Comparison of ENCODE assay signal across 8 cellular contexts in the genomic region with DNA sequence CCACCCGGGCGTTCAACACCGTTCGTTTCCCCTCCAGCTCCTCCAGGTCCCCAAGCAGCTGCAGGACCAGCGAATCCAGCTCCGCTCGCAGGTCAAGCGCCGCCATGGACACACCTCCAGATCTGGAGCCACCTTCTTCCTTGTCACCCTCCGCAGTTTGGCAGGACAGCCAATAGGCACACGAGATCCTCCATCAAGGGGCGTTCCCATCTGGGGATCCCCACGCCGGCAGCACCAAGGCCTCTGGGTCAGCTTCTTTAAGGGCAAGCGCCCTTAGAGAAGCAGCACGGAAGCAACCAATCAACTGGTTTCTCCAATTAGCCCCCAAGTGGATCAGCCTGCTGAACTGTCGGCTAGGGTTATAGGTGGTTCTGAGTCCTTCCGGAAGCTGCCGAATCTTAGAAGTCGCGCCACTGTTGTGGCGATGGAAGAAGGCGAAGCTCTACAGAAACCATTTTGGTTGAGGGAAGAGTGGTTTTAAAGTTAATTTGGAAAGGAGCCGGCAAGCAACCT. TPM values are rescaled to one million over a fixed set of nuclear protein-coding genes. Genes with fewer than 3 reads are reported as not detected.
DNase-seq lines count a peak whose midpoint lies in the region; ATAC-seq, FAIRE-seq and TF ChIP-seq lines count a peak whose summit lies in the region.

No MANE protein-coding gene starts in this region.

- no peak overlapping the region for H2BK20ac ChIP-seq in H1 (ENCODE audit: low read length)

- ATAC-seq in GM21367 (IDR thresholded peaks at IDR 0.05; ENCODE audit: unreplicated experiment) = peak; percentile 72

- H2AK5ac ChIP-seq in H1 (ENCODE audit: low read depth, low read length) (no peak overlapping the region), mesenchymal stem cell (ENCODE audit: low read length, severe bottlenecking) (no peak overlapping the region)

- peak; percentile 69 to 70 for TF ChIP-seq POLR2A in H1 (IDR thresholded peaks at IDR 0.05; ENCODE audit: control extremely low read depth in 1 of 2, low read depth in 2 of 2, low read length in 2 of 2)

- H3K79me2 ChIP-seq in H1 (ENCODE audit: control insufficient read depth in 1 of 2, insufficient read depth in 2 of 2, low read length in 2 of 2) = peaks cover 0 to 15% of the 10 kb centered on the region in 2 experiments; a peak in 2 of 4 replicates

- H3K14ac ChIP-seq in H1 (ENCODE audit: insufficient read length) (no peak overlapping the region), mesenchymal stem cell (ENCODE audit: low read length in 2 of 2) (peak overlapping the region in 1 of 2 experiments; percentile 89)

- no peaks in the 10 kb centered on the region for H3K23me2 ChIP-seq in H1 (ENCODE audit: low read depth, low read length)

- H4K8ac ChIP-seq in H1 (ENCODE audit: extremely low read depth, insufficient read depth, low read length) (peak overlapping the region; percentile 66; the same call in 1 of the 2 replicates), mesenchymal stem cell (ENCODE audit: low read length) (peak overlapping the region; percentile 70)

- H3K27me3 ChIP-seq in H1 (replicated peaks in 1 of 4; ENCODE audit: control insufficient read depth in 3 of 4, extremely low read depth in 1 of 4, insufficient read depth in 3 of 4, low read length in 3 of 4) (no peaks in the 10 kb centered on the region), mesenchymal stem cell (ENCODE audit: control insufficient read depth in 1 of 2, insufficient read depth in 1 of 2, low read length in 2 of 2) (no peaks in the 10 kb centered on the region)

- no peak for TF ChIP-seq CTCF in H1 (IDR thresholded peaks at IDR 0.05; ENCODE audit: control extremely low read depth in 1 of 3, insufficient read depth in 1 of 3, low read depth in 1 of 3, low read length in 3 of 3)

- H3K23ac ChIP-seq in H1 (ENCODE audit: insufficient read length) (no peak overlapping the region), mesenchymal stem cell (ENCODE audit: low read length in 2 of 2) (no peak overlapping the region)

- peak overlapping the region; percentile 84 for H3K18ac ChIP-seq in H1 (ENCODE audit: extremely low read depth, low read length)
- H3K18ac ChIP-seq in mesenchymal stem cell (ENCODE audit: low read depth in 1 of 2, low read length in 2 of 2) = peak overlapping the region; percentile 34 to 81

- peak overlapping the region; percentile 77 to 93 (median 84) for H3K4me3 ChIP-seq in H1 (ENCODE audit: extremely low read depth in 1 of 4, insufficient read depth in 2 of 4, low read depth in 3 of 4, low read length in 4 of 4)
- peak overlapping the region; percentile 83 to 99 for H3K4me3 ChIP-seq in mesenchymal stem cell (ENCODE audit: insufficient read depth in 1 of 2, low read depth in 1 of 2, low read length in 2 of 2)

- TF ChIP-seq EP300 in H1 (IDR thresholded peaks at IDR 0.05; ENCODE audit: borderline replicate concordance in 1 of 2, low read depth in 2 of 2, low read length in 2 of 2) = no peak

- TF ChIP-seq RAD21 in H1 (IDR thresholded peaks at IDR 0.05 in 1 of 2, conservative IDR thresholded peaks at IDR 0.05 in 1 of 2; ENCODE audit: low read depth in 2 of 2, low read length in 2 of 2) = no peak

- H3K27ac ChIP-seq in H1 (ENCODE audit: low read depth, low read length) (peak overlapping the region; percentile 84), mesenchymal stem cell (ENCODE audit: low read length, poor library complexity, severe bottlenecking) (peak overlapping the region; percentile 82)

- no peaks in the 10 kb centered on the region for H3K9me3 ChIP-seq in H1 (ENCODE audit: insufficient read depth in 2 of 2, low read depth in 1 of 2, low read length in 1 of 2)
- no peaks in the 10 kb centered on the region for H3K9me3 ChIP-seq in mesenchymal stem cell (ENCODE audit: control insufficient read depth, low read length)

- H3K36me3 ChIP-seq in H1 (ENCODE audit: control insufficient read depth in 2 of 4, insufficient read depth in 4 of 4, low read length in 3 of 4) (peaks cover 13 to 29% (median 27%) of the 10 kb centered on the region in 4 experiments), mesenchymal stem cell (ENCODE audit: control insufficient read depth in 1 of 2, insufficient read depth in 2 of 2, low read depth in 1 of 2, low read length in 2 of 2) (peaks cover 37 to 51% of the 10 kb centered on the region in 2 experiments)

- H4K91ac ChIP-seq in H1 (replicated peaks; ENCODE audit: insufficient read length, low read length) (peak overlapping the region; percentile 59), mesenchymal stem cell (ENCODE audit: low read length) (peak overlapping the region; percentile 30)

- H4K5ac ChIP-seq in H1 (ENCODE audit: insufficient read length, low read depth, low read length) = peak overlapping the region; percentile 20

- H3K4me1 ChIP-seq in H1 (replicated peaks in 1 of 4; ENCODE audit: control insufficient read depth in 3 of 4, insufficient read depth in 4 of 4, low read length in 3 of 4) (peaks cover 0 to 5% (median 4%) of the 10 kb centered on the region in 4 experiments; a peak in 4 of 7 replicates), mesenchymal stem cell (ENCODE audit: control insufficient read depth, insufficient read depth, low read depth, low read length) (peaks cover 13% of the 10 kb centered on the region)

- H4K20me1 ChIP-seq in H1 (replicated peaks in 1 of 2; ENCODE audit: control insufficient read depth in 1 of 2, insufficient read depth in 2 of 2, low read length in 2 of 2) = peaks cover 1 to 14% of the 10 kb centered on the region in 2 experiments

- 1% methylated on average over 24 of the region's 24 CpGs; no CpG with 5 or more reads in 1 of the 2 experiments for WGBS in H1 (ENCODE audit: extremely low coverage in 1 of 2, insufficient coverage in 1 of 2, insufficient read length in 1 of 2, insufficient replicate concordance in 2 of 2, low coverage in 1 of 2, low lambda C conversion rate in 2 of 2, missing lambda C conversion rate in 1 of 2), 2 experiments
- 1% methylated on average over 24 of the region's 24 CpGs for WGBS in mesenchymal stem cell

- H2BK15ac ChIP-seq in H1 (ENCODE audit: low read length) = peak overlapping the region; percentile 72; the same call in 1 of the 2 replicates
- H2BK15ac ChIP-seq in mesenchymal stem cell (ENCODE audit: low read depth, poor library complexity, severe bottlenecking) = no peak overlapping the region

- peak overlapping the region; percentile 91 for H2AFZ ChIP-seq in H1 (ENCODE audit: low read length)
- H2AFZ ChIP-seq in mesenchymal stem cell (ENCODE audit: low read depth, low read length) = peak overlapping the region; percentile 54

- POLR2A ChIA-PET in H1 (lab: Charles Lee; ENCODE audit: partially characterized antibody) = interaction anchor here (0.8 to 4.2 kb wide), 10 partner anchors 9 to 614 kb away, joined by 3 to 72 read pairs (median 7); a partner anchor contains a TSS

- CTCF ChIA-PET in H1 (lab: Charles Lee; ENCODE audit: partially characterized antibody) = interaction anchor here (0.6 to 3.4 kb wide), 6 partner anchors 9 to 46 kb away, joined by 3 to 28 read pairs (median 8); no protein-coding TSS in a partner anchor

- peak; percentile 50 for FAIRE-seq in H1 (lab: Jason Lieb, UNC)

- DNase-seq in COR-L47 (lab: John Stamatoyannopoulos, UW) (peak; percentile 84), HT1080 (ENCODE audit: low read depth) (peak; percentile 93), NOMO-1 (lab: John Stamatoyannopoulos, UW; ENCODE audit: unreplicated experiment in 2 of 2) (peak; percentile 87 to 93), H1 (ENCODE audit: low read depth in 1 of 2, low spot score in 2 of 2) (peak; percentile 85 to 88), mesenchymal stem cell (peak; percentile 98)
- DNase-seq in activated CD8-positive, alpha-beta memory T cell treated with anti-CD3 and anti-CD28 coated beads for 48 hours (ENCODE audit: low read depth in 2 of 3, low spot score in 2 of 3) = peak; percentile 45 to 67 (median 56)
- peak; percentile 70 for DNase-seq in stimulated activated CD8-positive, alpha-beta memory T cell treated with anti-CD3 and anti-CD28 coated beads, Interleukin-12 subunit alpha, Interleukin-12 subunit beta, amount 100 ng/mL, for 4 hours (ENCODE audit: low read depth)

- H2BK12ac ChIP-seq in H1 (ENCODE audit: low read depth, low read length) = no peak overlapping the region
- no peak overlapping the region for H2BK12ac ChIP-seq in mesenchymal stem cell (ENCODE audit: low read length in 2 of 2)

- peak overlapping the region; percentile 65 for H3K56ac ChIP-seq in H1 (replicated peaks; ENCODE audit: insufficient read length, low read depth, low read length)

- peak overlapping the region; percentile 77 to 94 (median 81) for H3K9ac ChIP-seq in H1 (replicated peaks in 1 of 4; ENCODE audit: extremely low read depth in 1 of 4, low read depth in 3 of 4, low read length in 3 of 4)
- H3K9ac ChIP-seq in mesenchymal stem cell (ENCODE audit: low read length) = peak overlapping the region; percentile 92

- H2BK120ac ChIP-seq in H1 (replicated peaks; ENCODE audit: low read depth, low read length) (no peak overlapping the region), mesenchymal stem cell (ENCODE audit: low read depth, low read length) (no peak overlapping the region)

- peaks cover 9% of the 10 kb centered on the region for H3K79me1 ChIP-seq in H1 (ENCODE audit: low read depth, low read length)
- peaks cover 43% of the 10 kb centered on the region for H3K79me1 ChIP-seq in mesenchymal stem cell (replicated peaks; ENCODE audit: low read length, poor library complexity, severe bottlenecking)

- peak overlapping the region; percentile 38; the same call in 1 of the 2 replicates for H2BK5ac ChIP-seq in H1 (ENCODE audit: low read depth, low read length)
- no peak overlapping the region for H2BK5ac ChIP-seq in mesenchymal stem cell (ENCODE audit: low read depth, low read length, poor library complexity, severe bottlenecking)

- no peak overlapping the region for H3K4ac ChIP-seq in H1 (replicated peaks; ENCODE audit: insufficient read length, low read depth, low read length)
- peak overlapping the region in 1 of 2 experiments; percentile 75 for H3K4ac ChIP-seq in mesenchymal stem cell (ENCODE audit: low read depth in 1 of 2, low read length in 2 of 2)

- peak overlapping the region; percentile 62 to 89 for H3K4me2 ChIP-seq in H1 (ENCODE audit: insufficient read depth in 1 of 2, low read depth in 2 of 2, low read length in 2 of 2)
- peak overlapping the region; percentile 87 for H3K4me2 ChIP-seq in mesenchymal stem cell (ENCODE audit: low read length, poor library complexity, severe bottlenecking)

RNA-seq across cellular contexts. Expression of a gene that starts 0.6 kb away (rescaled TPM):
- 213 and 223 TPM in 2 replicates for total RNA-seq in HT1080 (2014; rRNA removed; shearing (Covaris generic))
- 171 and 185 TPM in 2 replicates for polyA plus RNA-seq in HT1080 (2015; cell fraction: cytosol; rRNA removed)
- 155 and 170 TPM in 2 replicates for polyA plus RNA-seq in HT1080 (2015; cell fraction: nucleus; rRNA removed)
- total RNA-seq in H1 (2021; fragmentation: NEBNext Ultra II Directional; extraction: Animal tissue kit (Norgen Biotek cat#: 25700)) = 93.7 and 96.8 TPM in 2 replicates
- polyA plus RNA-seq in H1 (2011; rRNA removed) = 194 and 247 TPM in 2 replicates
- polyA plus RNA-seq in H1 (2011; cell fraction: cytosol; rRNA removed) = 189 TPM
- polyA plus RNA-seq in H1 (2011; cell fraction: nucleus; rRNA removed) = 269 TPM
- polyA plus RNA-seq in H1 (2012, experiment 1 of 2) = 70.7 to 139 TPM (median 137 TPM) in 4 replicates
- 113 TPM for polyA plus RNA-seq in H1 (2012, experiment 2 of 2)
- 86.8 TPM for polyA plus RNA-seq in H1 (2013, experiment 1 of 2)
- polyA plus RNA-seq in H1 (2013, experiment 2 of 2) = 83.2 TPM
- polyA minus RNA-seq in H1 (2011; rRNA and poly(A)+ RNA removed) = 84.6 and 122 TPM in 2 replicates
- polyA minus RNA-seq in H1 (2011; cell fraction: cytosol; rRNA and poly(A)+ RNA removed) = 62.7 TPM
- 90.4 TPM for polyA minus RNA-seq in H1 (2011; cell fraction: nucleus; rRNA and poly(A)+ RNA removed)
- 65.5 TPM for polyA plus RNA-seq in mesenchymal stem cell (2013, experiment 1 of 2)
- polyA plus RNA-seq in mesenchymal stem cell (2013, experiment 2 of 2) = 61.8 TPM

RNA-seq across cellular contexts. Expression of a gene that starts 13.8 kb away (rescaled TPM):
- 13.5 and 20.3 TPM in 2 replicates for total RNA-seq in HT1080 (2014; rRNA removed; shearing (Covaris generic))
- 29.9 and 33.0 TPM in 2 replicates for polyA plus RNA-seq in HT1080 (2015; cell fraction: cytosol; rRNA removed)
- polyA plus RNA-seq in HT1080 (2015; cell fraction: nucleus; rRNA removed) = 38.4 and 43.8 TPM in 2 replicates
- 13.1 and 14.7 TPM in 2 replicates for total RNA-seq in H1 (2021; fragmentation: NEBNext Ultra II Directional; extraction: Animal tissue kit (Norgen Biotek cat#: 25700))
- polyA plus RNA-seq in H1 (2011; rRNA removed) = 13.2 and 15.6 TPM in 2 replicates
- polyA plus RNA-seq in H1 (2011; cell fraction: cytosol; rRNA removed) = 13.7 TPM
- 32.1 TPM for polyA plus RNA-seq in H1 (2011; cell fraction: nucleus; rRNA removed)
- polyA plus RNA-seq in H1 (2012, experiment 1 of 2) = 13.6 to 16.0 TPM (median 14.1 TPM) in 4 replicates
- 11.9 TPM for polyA plus RNA-seq in H1 (2012, experiment 2 of 2)
- 12.5 TPM for polyA plus RNA-seq in H1 (2013, experiment 1 of 2)
- polyA plus RNA-seq in H1 (2013, experiment 2 of 2) = 10.5 TPM
- polyA minus RNA-seq in H1 (2011; rRNA and poly(A)+ RNA removed) = 14.8 and 16.8 TPM in 2 replicates
- 4.0 TPM for polyA minus RNA-seq in H1 (2011; cell fraction: cytosol; rRNA and poly(A)+ RNA removed)
- polyA minus RNA-seq in H1 (2011; cell fraction: nucleus; rRNA and poly(A)+ RNA removed) = 21.0 TPM
- polyA plus RNA-seq in mesenchymal stem cell (2013, experiment 1 of 2) = 17.3 TPM
- polyA plus RNA-seq in mesenchymal stem cell (2013, experiment 2 of 2) = 17.3 TPM

Comparison
In these comparisons a context has a peak if more than half of its experiments do, and no peak if none do; other contexts are left out.
1. Peak in every context shown above with its lines: DNase-seq, ATAC-seq, H3K4me3 ChIP-seq and H3K27ac ChIP-seq.